In genomic region chr17:19553036-19553435, GRCh38 we compare ENCODE assay signal across 2 cellular contexts.
TF ChIP-seq lines count a peak whose summit lies in the region.

No MANE protein-coding gene starts in this region.

TF ChIP-seq in liver, 16 proteins besides CTCF, POLR2A, EP300 and RAD21:
- TF ChIP-seq FOXA2 (IDR thresholded peaks at IDR 0.05) (no peak), HNF4G (IDR thresholded peaks at IDR 0.05) (no peak), ATF3 (IDR thresholded peaks at IDR 0.05) (no peak), NR2F2 (IDR thresholded peaks at IDR 0.05) (no peak), REST (IDR thresholded peaks at IDR 0.05) (no peak)

TF ChIP-seq in HepG2, 621 proteins besides CTCF, POLR2A, EP300 and RAD21:
- TF ChIP-seq THAP8 (CRISPR knock-in tag; IDR thresholded peaks at IDR 0.05; ENCODE audit: borderline replicate concordance) = no peak
- no peak for TF ChIP-seq SOX5 (CRISPR knock-in tag; IDR thresholded peaks at IDR 0.05; ENCODE audit: borderline replicate concordance)
- no peak for TF ChIP-seq SETDB1 (CRISPR knock-in tag; IDR thresholded peaks at IDR 0.05; ENCODE audit: borderline replicate concordance)
- no peak for TF ChIP-seq ZNF687 (CRISPR knock-in tag; IDR thresholded peaks at IDR 0.05)
- no peak for TF ChIP-seq ZNF350 (CRISPR knock-in tag; IDR thresholded peaks at IDR 0.05; ENCODE audit: borderline replicate concordance, low read depth)
- no peak for TF ChIP-seq HIC2 (CRISPR knock-in tag; IDR thresholded peaks at IDR 0.05; ENCODE audit: low read depth)
- no peak for TF ChIP-seq ZNF674 (CRISPR knock-in tag; IDR thresholded peaks at IDR 0.05; ENCODE audit: low read depth)
- TF ChIP-seq ATF6 (CRISPR knock-in tag; conservative IDR thresholded peaks at IDR 0.05) = no peak
TF ChIP-seq in HepG2: peak in this region for 0.
